ENCODE assay signal across 1 cellular context in genomic region chr9:131409458-131409992, GRCh38.
TF ChIP-seq lines count a peak whose summit lies in the region.

No MANE protein-coding gene starts in this region.

TF ChIP-seq in HepG2, 621 proteins besides CTCF, POLR2A, EP300 and RAD21 (continued from another document):
- TF ChIP-seq RERE (CRISPR knock-in tag; IDR thresholded peaks at IDR 0.05; ENCODE audit: low read depth) (no peak), JUN (CRISPR knock-in tag; IDR thresholded peaks at IDR 0.05) (no peak), TFDP2 (CRISPR knock-in tag; IDR thresholded peaks at IDR 0.05) (no peak)
TF ChIP-seq in HepG2: peak in this region for 0.
